In the genomic region with DNA sequence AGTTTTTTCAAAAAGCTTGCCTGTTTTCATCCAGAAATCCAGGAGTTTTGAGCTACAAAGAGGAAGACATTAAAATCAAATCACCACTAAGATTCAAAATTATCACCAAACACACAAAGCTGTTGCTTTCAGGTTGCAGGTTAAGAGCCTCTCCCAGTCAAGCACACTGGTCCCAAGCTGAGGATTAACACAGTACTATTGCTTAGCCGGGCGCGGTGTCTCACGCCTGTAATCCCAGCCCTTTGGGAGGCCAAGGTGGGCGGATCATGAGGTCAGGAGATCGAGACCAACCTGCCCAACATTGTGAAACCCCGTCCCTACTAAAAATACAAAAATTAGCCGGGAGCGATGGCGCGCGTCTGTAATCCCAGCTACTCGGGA, we compare ENCODE assay signal across 10 cellular contexts.
A peak's percentile ranks its signal among the peaks of the same experiment; 100 is the strongest.
DNase-seq lines count a peak whose midpoint lies in the region; ATAC-seq and TF ChIP-seq lines count a peak whose summit lies in the region.
"Had no signal": no experiment of that assay in that cellular context is flagged by ENCODE, and none has a peak within 500 bp of the region (broad histone marks: within the 10 kb centered on the region; RNA-seq: fewer than 3 reads in every experiment).

No MANE protein-coding gene starts in this region.

- CTCF ChIA-PET in A673 (lab: Charles Lee) = interaction anchor here (0.7 to 2.0 kb wide), 12 partner anchors 10 to 1073 kb away, joined by 3 to 11 read pairs (median 4); no protein-coding TSS in a partner anchor

- peak overlapping the region; percentile 78 for H3K27ac ChIP-seq in A673 (ENCODE audit: low read depth, low read length, poor library complexity, severe bottlenecking)

- H3K27ac Mint-ChIP-seq in endothelial cell (ENCODE audit: unreplicated experiment) = no peak overlapping the region
- no peak overlapping the region for H3K27ac Mint-ChIP-seq in activated T-cell treated with anti-CD3 and anti-CD28 coated beads, Interleukin-2, amount 50 U/mL, for 72 hours
- H3K27ac Mint-ChIP-seq: stimulated activated memory B cell treated with anti-CD40 and anti-IgM and Interleukin-4, amounts not matched to agents 10 μg/mL and 1 μg/mL and 100 μg/mL, for 72 hours had no signal

- H3K36me3 ChIP-seq in A673 (ENCODE audit: insufficient read depth, low read length, poor library complexity, severe bottlenecking) = no peaks in the 10 kb centered on the region

- ATAC-seq in GM21515 (IDR thresholded peaks at IDR 0.05; ENCODE audit: unreplicated experiment) (peak; percentile 17), HG03378 (IDR thresholded peaks at IDR 0.05; ENCODE audit: unreplicated experiment) (peak; percentile 22)
- ATAC-seq in activated T-cell treated with anti-CD3 and anti-CD28 coated beads, Interleukin-2, amount 50 U/mL, for 72 hours (replicated peaks in 1 of 2) = no peak

- intact Hi-C loops in A673 (cut with micrococcal nuclease; ENCODE audit: unreplicated experiment) = loop anchor here (1.0 to 10.0 kb wide), 7 partner anchors 77 to 1074 kb away; no protein-coding TSS in a partner anchor

- no peaks in the 10 kb centered on the region for H3K27me3 ChIP-seq in A673 (replicated peaks; ENCODE audit: insufficient read depth, low read depth, low read length, poor library complexity)

- H3K9me3 ChIP-seq in A673 (ENCODE audit: low read depth, low read length, poor library complexity, severe bottlenecking) = no peaks in the 10 kb centered on the region

- H3K4me1 ChIP-seq in A673 (ENCODE audit: insufficient read depth, low read length, poor library complexity, severe bottlenecking) = peaks cover 5% of the 10 kb centered on the region

- no peaks in the 10 kb centered on the region for H3K36me3 Mint-ChIP-seq in endothelial cell (ENCODE audit: low read depth, unreplicated experiment)
- peaks cover 3 to 5% of the 10 kb centered on the region in 2 donors for H3K36me3 Mint-ChIP-seq in activated T-cell treated with anti-CD3 and anti-CD28 coated beads, Interleukin-2, amount 50 U/mL, for 72 hours (ENCODE audit: insufficient read depth in 2 of 2)

- H3K9me3 Mint-ChIP-seq in endothelial cell (ENCODE audit: unreplicated experiment) = no peaks in the 10 kb centered on the region
- peaks cover 2% of the 10 kb centered on the region in 2 donors for H3K9me3 Mint-ChIP-seq in activated T-cell treated with anti-CD3 and anti-CD28 coated beads, Interleukin-2, amount 50 U/mL, for 72 hours

- TF ChIP-seq CTCF in A673 (conservative IDR thresholded peaks at IDR 0.05; ENCODE audit: low read depth, low read length) = no peak
- TF ChIP-seq CTCF in endothelial cell (IDR thresholded peaks at IDR 0.05; ENCODE audit: unreplicated experiment) = no peak

- POLR2A ChIA-PET in A673 (lab: Charles Lee; ENCODE audit: low non-redundant PET) = interaction anchor here (0.6 to 1.0 kb wide), 2 partner anchors 836 to 920 kb away, joined by 3 read pairs; no protein-coding TSS in a partner anchor

- H3K4me1 Mint-ChIP-seq in endothelial cell (ENCODE audit: unreplicated experiment) = peaks cover 4% of the 10 kb centered on the region
- H3K4me1 Mint-ChIP-seq in activated T-cell treated with anti-CD3 and anti-CD28 coated beads, Interleukin-2, amount 50 U/mL, for 72 hours (ENCODE audit: low read depth) = peaks cover 9% of the 10 kb centered on the region

- peaks cover 8% of the 10 kb centered on the region for H3K27me3 Mint-ChIP-seq in endothelial cell (ENCODE audit: unreplicated experiment)
- peaks cover 16% of the 10 kb centered on the region for H3K27me3 Mint-ChIP-seq in activated T-cell treated with anti-CD3 and anti-CD28 coated beads, Interleukin-2, amount 50 U/mL, for 72 hours (ENCODE audit: low read depth)

- DNase-seq in A673 (ENCODE audit: low spot score) (no peak), endothelial cell (ENCODE audit: low spot score) (no peak), NCI-H187 treated with DMSO at 0.1 percent for 48 hours (lab: John Stamatoyannopoulos, UW) (no peak), KG1 (lab: John Stamatoyannopoulos, UW) (no peak)
- DNase-seq in activated T-cell treated with anti-CD3 and anti-CD28 coated beads, Interleukin-2, amount 50 U/mL, for 72 hours = no peak
- no peak for DNase-seq in activated effector memory CD4-positive, alpha-beta T cell treated with Interleukin-2 at 50 U/mL for 16 hours
- DNase-seq: activated CD4-positive, alpha-beta T cell treated with anti-CD3 and anti-CD28 coated beads for 4 hours had no signal

- no TSS peak for BruUV-seq in A673 (replicated peaks; lab: Mats Ljungman, UMichigan)

- H3K4me3 Mint-ChIP-seq in endothelial cell (ENCODE audit: unreplicated experiment) = peak overlapping the region; percentile 92
- H3K4me3 Mint-ChIP-seq in activated T-cell treated with anti-CD3 and anti-CD28 coated beads, Interleukin-2, amount 50 U/mL, for 72 hours = peak overlapping the region in 1 of 2 donors; percentile 86

- peak overlapping the region; percentile 61 for H3K4me3 ChIP-seq in A673 (ENCODE audit: low read depth, low read length, poor library complexity, severe bottlenecking)

Comparison
In these comparisons a context has a peak if more than half of its experiments do, and no peak if none do; other contexts are left out.
1. ATAC-seq: peak in GM21515 (single experiment) and HG03378 (single experiment); none in activated T-cell treated with anti-CD3 and anti-CD28 coated beads, Interleukin-2, amount 50 U/mL, for 72 hours (0 of 2).